ENCODE assay signal across 14 cellular contexts in the genomic region with DNA sequence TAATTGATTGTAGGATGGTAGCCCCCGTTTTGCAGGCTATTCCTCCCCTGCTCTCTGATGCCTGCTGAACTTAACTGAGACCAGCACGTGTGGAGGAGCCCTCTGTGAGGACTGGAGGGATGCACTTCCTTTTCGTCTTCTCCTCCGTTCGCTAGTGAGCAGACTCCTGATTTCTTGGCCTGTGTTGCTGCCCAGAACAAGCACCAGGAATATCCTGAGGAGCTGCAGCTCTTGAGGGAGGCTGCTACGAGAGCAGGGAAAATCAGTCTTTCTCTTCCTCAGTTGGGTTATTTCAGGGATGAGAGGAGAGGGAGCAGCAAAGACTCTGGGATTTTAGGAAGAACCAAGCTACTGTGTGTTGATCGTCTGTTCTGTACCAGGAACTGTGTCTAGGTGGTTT.
A peak's percentile ranks its signal among the peaks of the same experiment; 100 is the strongest.
DNase-seq lines count a peak whose midpoint lies in the region; ATAC-seq and TF ChIP-seq lines count a peak whose summit lies in the region.
"Had no signal": no experiment of that assay in that cellular context is flagged by ENCODE, and none has a peak within 500 bp of the region (broad histone marks: within the 10 kb centered on the region; RNA-seq: fewer than 3 reads in every experiment).

No MANE protein-coding gene starts in this region.

- no peaks in the 10 kb centered on the region for H3K9me3 ChIP-seq in right cardiac atrium (ENCODE audit: control insufficient read depth, low read length)
- no peaks in the 10 kb centered on the region for H3K9me3 ChIP-seq in adrenal gland (replicated peaks in 1 of 3)

- no peak overlapping the region for H3K4me3 ChIP-seq in right cardiac atrium (ENCODE audit: low read length)
- no peak overlapping the region for H3K4me3 ChIP-seq in adrenal gland

- H3K9me3 Mint-ChIP-seq in activated CD4-positive, alpha-beta T cell treated with anti-CD3 and anti-CD28 coated beads for 36 hours (ENCODE audit: low read depth) = no peaks in the 10 kb centered on the region
- H3K9me3 Mint-ChIP-seq in T-cell = no peaks in the 10 kb centered on the region
- H3K9me3 Mint-ChIP-seq in stimulated activated naive CD8-positive, alpha-beta T cell treated with anti-CD3 and anti-CD28 coated beads, Interleukin-15, amount 100 ng/mL, for 72 hours = no peaks in the 10 kb centered on the region
- H3K9me3 Mint-ChIP-seq: activated T-helper 17 cell treated with anti-CD3 and anti-CD28 coated beads, Interleukin-2, amount 50 U/mL, for 72 hours had no signal

- H3K4me1 Mint-ChIP-seq in activated CD4-positive, alpha-beta T cell treated with anti-CD3 and anti-CD28 coated beads for 36 hours = peaks cover 31% of the 10 kb centered on the region
- peaks cover 63 to 80% (median 70%) of the 10 kb centered on the region in 3 donors for H3K4me1 Mint-ChIP-seq in T-cell
- H3K4me1 Mint-ChIP-seq in stimulated activated naive CD8-positive, alpha-beta T cell treated with anti-CD3 and anti-CD28 coated beads, Interleukin-15, amount 100 ng/mL, for 72 hours = peaks cover 50% of the 10 kb centered on the region

- DNase-seq in activated CD4-positive, alpha-beta T cell treated with anti-CD3 and anti-CD28 coated beads for 36 hours = no peak
- no peak for DNase-seq in activated CD4-positive, alpha-beta T cell treated with anti-CD3 and anti-CD28 coated beads for 1 hour
- no peak for DNase-seq in T-cell
- no peak for DNase-seq in right cardiac atrium
- DNase-seq in stimulated activated naive CD8-positive, alpha-beta T cell treated with anti-CD3 and anti-CD28 coated beads, Interleukin-15, amount 100 ng/mL, for 72 hours = no peak
- no peak for DNase-seq in RKO (ENCODE audit: low spot score)
- no peak for DNase-seq in adrenal gland
- DNase-seq: ACHN, mesenchymal stem cell, NCI-H1694, T1000 had no signal

- intact Hi-C loops in activated CD4-positive, alpha-beta T cell treated with anti-CD3 and anti-CD28 coated beads for 36 hours (cut with DNase I, micrococcal nuclease) = no loop called here
- intact Hi-C loops in right cardiac atrium (cut with DNase I) (no loop called here), adrenal gland (cut with DNase I) (no loop called here)

- peak overlapping the region; percentile 22 for H3K27ac Mint-ChIP-seq in activated CD4-positive, alpha-beta T cell treated with anti-CD3 and anti-CD28 coated beads for 36 hours
- H3K27ac Mint-ChIP-seq in T-cell = peak overlapping the region; percentile 77 to 88
- H3K27ac Mint-ChIP-seq in stimulated activated naive CD8-positive, alpha-beta T cell treated with anti-CD3 and anti-CD28 coated beads, Interleukin-15, amount 100 ng/mL, for 72 hours = peak overlapping the region; percentile 7 to 46

- 22% methylated on average over 7 of the region's 7 CpGs for whole genome bisulfite sequencing in right cardiac atrium
- WGBS in adrenal gland, 4 donors = 55 to 70% (median 59%) methylated on average over 7 of the region's 7 CpGs

- peak; percentile 14 for ATAC-seq in activated CD4-positive, alpha-beta T cell treated with anti-CD3 and anti-CD28 coated beads for 36 hours
- ATAC-seq in T-cell (replicated peaks in 1 of 4) (no peak), right cardiac atrium (no peak), GM18498 (IDR thresholded peaks at IDR 0.05; ENCODE audit: unreplicated experiment) (no peak)
- ATAC-seq in stimulated activated naive CD8-positive, alpha-beta T cell treated with anti-CD3 and anti-CD28 coated beads, Interleukin-15, amount 100 ng/mL, for 72 hours = no peak
- ATAC-seq: activated T-helper 17 cell treated with anti-CD3 and anti-CD28 coated beads, Interleukin-2, amount 50 U/mL, for 72 hours; sciatic nerve had no signal

- CTCF ChIA-PET in activated CD4-positive, alpha-beta T cell treated with anti-CD3 and anti-CD28 coated beads for 36 hours (lab: Charles Lee) = interaction anchor here (0.9 to 2.3 kb wide), 7 partner anchors 9 to 258 kb away, joined by 3 to 6 read pairs (median 3); no protein-coding TSS in a partner anchor
- CTCF ChIA-PET in T-cell (lab: Charles Lee) = interaction anchor here in 1 of 2 donors (0.6 to 1.4 kb wide), 3 partner anchors 44 to 97 kb away, joined by 3 to 4 read pairs (median 4); no protein-coding TSS in a partner anchor

- no peak overlapping the region for H3K4me3 Mint-ChIP-seq in activated CD4-positive, alpha-beta T cell treated with anti-CD3 and anti-CD28 coated beads for 36 hours
- peak overlapping the region in 1 of 3 donors; percentile 55 for H3K4me3 Mint-ChIP-seq in T-cell
- H3K4me3 Mint-ChIP-seq in stimulated activated naive CD8-positive, alpha-beta T cell treated with anti-CD3 and anti-CD28 coated beads, Interleukin-15, amount 100 ng/mL, for 72 hours = peak overlapping the region; percentile 24 to 47
- H3K4me3 Mint-ChIP-seq: activated T-helper 17 cell treated with anti-CD3 and anti-CD28 coated beads, Interleukin-2, amount 50 U/mL, for 72 hours had no signal

- no peaks in the 10 kb centered on the region for H3K27me3 Mint-ChIP-seq in activated CD4-positive, alpha-beta T cell treated with anti-CD3 and anti-CD28 coated beads for 36 hours
- no peaks in the 10 kb centered on the region for H3K27me3 Mint-ChIP-seq in T-cell
- no peaks in the 10 kb centered on the region for H3K27me3 Mint-ChIP-seq in stimulated activated naive CD8-positive, alpha-beta T cell treated with anti-CD3 and anti-CD28 coated beads, Interleukin-15, amount 100 ng/mL, for 72 hours
- H3K27me3 Mint-ChIP-seq: activated T-helper 17 cell treated with anti-CD3 and anti-CD28 coated beads, Interleukin-2, amount 50 U/mL, for 72 hours had no signal

- POLR2A ChIA-PET in activated CD4-positive, alpha-beta T cell treated with anti-CD3 and anti-CD28 coated beads for 36 hours (lab: Charles Lee) = no interaction called here
- POLR2A ChIA-PET in T-cell (lab: Charles Lee) = no interaction called here

- no peak for TF ChIP-seq CTCF in adrenal gland (IDR thresholded peaks at IDR 0.05)

- no peaks in the 10 kb centered on the region for H3K36me3 ChIP-seq in adrenal gland (replicated peaks in 1 of 2)

- H3K27me3 ChIP-seq in right cardiac atrium (ENCODE audit: control insufficient read depth, insufficient read depth) (no peaks in the 10 kb centered on the region), adrenal gland (no peaks in the 10 kb centered on the region)

- no peak for TF ChIP-seq POLR2A in adrenal gland (IDR thresholded peaks at IDR 0.05)

- H3K36me3 Mint-ChIP-seq in activated CD4-positive, alpha-beta T cell treated with anti-CD3 and anti-CD28 coated beads for 36 hours (ENCODE audit: low read depth) = no peaks in the 10 kb centered on the region
- H3K36me3 Mint-ChIP-seq in T-cell = no peaks in the 10 kb centered on the region

- peak overlapping the region; percentile 86 for H3K27ac ChIP-seq in right cardiac atrium (ENCODE audit: low read length)
- H3K27ac ChIP-seq in adrenal gland = peak overlapping the region in 2 of 5 donors; percentile 52 to 77

- peaks cover 43% of the 10 kb centered on the region for H3K4me1 ChIP-seq in right cardiac atrium (ENCODE audit: control insufficient read depth, insufficient read depth, low read length)
- peaks cover 2 to 46% of the 10 kb centered on the region in 2 donors for H3K4me1 ChIP-seq in adrenal gland (replicated peaks in 1 of 2)

Comparison
In these comparisons a context has a peak if more than half of its experiments do, and no peak if none do; other contexts are left out.
1. H3K27ac Mint-ChIP-seq: peak in every context shown above with its lines; median percentile 82 in T-cell; 26 in stimulated activated naive CD8-positive, alpha-beta T cell treated with anti-CD3 and anti-CD28 coated beads, Interleukin-15, amount 100 ng/mL, for 72 hours; 22 in activated CD4-positive, alpha-beta T cell treated with anti-CD3 and anti-CD28 coated beads for 36 hours.